Comparison of ENCODE assay signal across 18 cellular contexts in genomic region chr15:68743256-68743655, GRCh38.
A peak's percentile ranks its signal among the peaks of the same experiment; 100 is the strongest.
DNase-seq lines count a peak whose midpoint lies in the region; FAIRE-seq lines count a peak whose summit lies in the region.
"Had no signal": no experiment of that assay in that cellular context is flagged by ENCODE, and none has a peak within 500 bp of the region (broad histone marks: within the 10 kb centered on the region; RNA-seq: fewer than 3 reads in every experiment).

No MANE protein-coding gene starts in this region.

- H3K9ac ChIP-seq in trophoblast cell (ENCODE audit: low read length), result peak overlapping the region; percentile 56

- H2BK120ac ChIP-seq in trophoblast cell (ENCODE audit: insufficient read depth, low read length, poor library complexity), result no peak overlapping the region

- no peaks in the 10 kb centered on the region for H3K36me3 ChIP-seq in trophoblast cell (ENCODE audit: control insufficient read depth in 1 of 2, insufficient read depth in 2 of 2, low read length in 2 of 2)
- H3K36me3 ChIP-seq: HAP-1 had no signal

- no peak overlapping the region for H4K91ac ChIP-seq in trophoblast cell (ENCODE audit: low read depth, low read length)

- no peak overlapping the region for H3K14ac ChIP-seq in trophoblast cell (ENCODE audit: low read length)

- no peaks in the 10 kb centered on the region for H3K79me1 ChIP-seq in trophoblast cell (ENCODE audit: low read length)

- H3K27me3 ChIP-seq in trophoblast cell (ENCODE audit: insufficient read depth, low read length), result no peaks in the 10 kb centered on the region

- no peaks in the 10 kb centered on the region for H3K79me2 ChIP-seq in trophoblast cell (ENCODE audit: control insufficient read depth, insufficient read depth, low read length, poor library complexity)

- H3K4me3 ChIP-seq in trophoblast cell (ENCODE audit: low read depth, low read length), result no peak overlapping the region
- H3K4me3 ChIP-seq: HAP-1 had no signal

- H2BK12ac ChIP-seq in trophoblast cell (ENCODE audit: low read length), result no peak overlapping the region

- peak; percentile 10 for DNase-seq in islet precursor cell
- DNase-seq in trophoblast cell, result no peak
- no peak for DNase-seq in urothelium cell line (ENCODE audit: low spot score)
- DNase-seq in NCI-H2171 (lab: John Stamatoyannopoulos, UW), result no peak
- DNase-seq in NCI-H510A treated with DMSO at 0.1 percent for 48 hours (lab: John Stamatoyannopoulos, UW), result no peak
- no peak for DNase-seq in central memory CD4-positive, alpha-beta T cell
- DNase-seq: C1 segment of cervical spinal cord; CD8-positive, alpha-beta T cell; DMS79; EL; GDM1; GOT3; HFFc6 had no signal

- no peak overlapping the region for H3K27ac ChIP-seq in trophoblast cell (ENCODE audit: low read depth, low read length)

- H2AFZ ChIP-seq in trophoblast cell (ENCODE audit: insufficient read depth, low read length, poor library complexity), result no peak overlapping the region

- FAIRE-seq in urothelium cell line (lab: Jason Lieb, UNC), result peak; percentile 13
- FAIRE-seq: GM12891, GM18507, H54 had no signal

- no peak overlapping the region for H3K4me2 ChIP-seq in trophoblast cell (ENCODE audit: low read length)

- no peak overlapping the region for H3K4ac ChIP-seq in trophoblast cell (ENCODE audit: low read depth, low read length)

- H3K4me1 ChIP-seq in trophoblast cell (ENCODE audit: control insufficient read depth in 1 of 2, insufficient read depth in 2 of 2, low read length in 2 of 2), result peaks cover 0 to 2% of the 10 kb centered on the region in 2 experiments
- H3K4me1 ChIP-seq: Caco-2, HAP-1 had no signal

- WGBS in trophoblast cell (ENCODE audit: extremely low coverage, insufficient coverage, insufficient read length), result no CpG with 5 or more reads among the region's 3 CpGs

- H3K9me3 ChIP-seq in trophoblast cell (ENCODE audit: insufficient read depth, low read depth, low read length), result no peaks in the 10 kb centered on the region
- H3K9me3 ChIP-seq: Caco-2, HAP-1 had no signal

- no peak overlapping the region for H3K18ac ChIP-seq in trophoblast cell (ENCODE audit: low read length)

- H4K12ac ChIP-seq in trophoblast cell (ENCODE audit: low read depth, low read length), result no peak overlapping the region

- H2AK5ac ChIP-seq in trophoblast cell (ENCODE audit: low read length), result no peak overlapping the region

- no peak overlapping the region for H3K23ac ChIP-seq in trophoblast cell (ENCODE audit: low read length)

- H2BK5ac ChIP-seq in trophoblast cell (ENCODE audit: low read depth, low read length, poor library complexity), result no peak overlapping the region

- H4K8ac ChIP-seq in trophoblast cell (ENCODE audit: low read depth, low read length), result no peak overlapping the region
